ENCODE assay signal across 14 cellular contexts in the genomic region with DNA sequence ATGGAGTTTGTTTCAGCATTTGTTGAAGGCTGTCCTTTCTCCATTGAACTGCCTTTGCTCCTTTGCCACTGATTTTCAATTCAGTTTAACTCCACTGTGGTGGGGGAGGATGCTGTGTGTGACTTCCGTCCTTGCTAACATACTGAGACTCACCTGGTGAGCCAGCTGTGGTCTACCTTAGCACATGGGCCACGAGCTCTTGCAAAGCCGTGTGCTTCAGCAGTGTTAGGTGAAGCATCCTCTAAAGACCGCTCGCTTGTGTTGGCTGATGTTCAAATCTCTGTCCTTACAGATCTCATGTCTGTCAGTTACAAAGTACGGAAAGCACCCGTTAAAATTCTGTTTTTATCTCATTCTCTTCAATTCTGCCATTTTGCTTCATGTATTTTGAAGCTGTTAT. TPM values are rescaled to one million over a fixed set of nuclear protein-coding genes. Genes with fewer than 3 reads are reported as not detected.
DNase-seq lines count a peak whose midpoint lies in the region; ATAC-seq and TF ChIP-seq lines count a peak whose summit lies in the region.
"Had no signal": no experiment of that assay in that cellular context is flagged by ENCODE, and none has a peak within 500 bp of the region (broad histone marks: within the 10 kb centered on the region; RNA-seq: fewer than 3 reads in every experiment).

No MANE protein-coding gene starts in this region.

- no peaks in the 10 kb centered on the region for H3K9me3 Mint-ChIP-seq in stimulated activated naive CD8-positive, alpha-beta T cell treated with anti-CD3 and anti-CD28 coated beads, Interleukin-15, Interleukin-2, amounts not matched to agents 100 ng/mL and 50 ng/mL, for 24 hours
- no peaks in the 10 kb centered on the region for H3K9me3 Mint-ChIP-seq in nephron progenitor cell

- H3K27me3 ChIP-seq in dorsolateral prefrontal cortex (no peaks in the 10 kb centered on the region), vagina (no peaks in the 10 kb centered on the region), ascending aorta (no peaks in the 10 kb centered on the region)
- H3K27me3 ChIP-seq: MG63, transverse colon had no signal

- no peak for DNase-seq in stimulated activated naive CD8-positive, alpha-beta T cell treated with anti-CD3 and anti-CD28 coated beads, Interleukin-15, Interleukin-2, amounts not matched to agents 100 U/mL and 50 U/mL, for 24 hours
- DNase-seq in dorsolateral prefrontal cortex: no peak
- no peak for DNase-seq in nephron progenitor cell
- no peak for DNase-seq in vagina (ENCODE audit: extremely low spot score in 2 of 2)
- no peak for DNase-seq in C1 segment of cervical spinal cord (lab: John Stamatoyannopoulos, UW)
- no peak for DNase-seq in NCI-H524 (lab: John Stamatoyannopoulos, UW)
- no peak for DNase-seq in ascending aorta (ENCODE audit: low spot score in 2 of 2)
- DNase-seq: activated naive CD4-positive, alpha-beta T cell treated with anti-CD3 and anti-CD28 coated beads, Interleukin-2, amount 50 U/mL, for 16 hours; DMS79; MG63; transverse colon had no signal

- H3K4me3 ChIP-seq in dorsolateral prefrontal cortex: peak overlapping the region in 1 of 59 donors; percentile 7
- no peak overlapping the region for H3K4me3 ChIP-seq in vagina
- H3K4me3 ChIP-seq in ascending aorta: no peak overlapping the region
- H3K4me3 ChIP-seq: lung, MG63, transverse colon had no signal

- no peaks in the 10 kb centered on the region for H3K4me1 Mint-ChIP-seq in stimulated activated naive CD8-positive, alpha-beta T cell treated with anti-CD3 and anti-CD28 coated beads, Interleukin-15, Interleukin-2, amounts not matched to agents 100 ng/mL and 50 ng/mL, for 24 hours (ENCODE audit: low read depth)
- H3K4me1 Mint-ChIP-seq in nephron progenitor cell: peaks cover 66% of the 10 kb centered on the region

- intact Hi-C loops in dorsolateral prefrontal cortex (cut with DNase I): loop anchor here (5.0 kb wide), 1 partner anchor 39 kb away; a partner anchor contains a TSS
- intact Hi-C loops in vagina (cut with DNase I): no loop called here
- intact Hi-C loops in ascending aorta (cut with DNase I): no loop called here

- ATAC-seq in stimulated activated naive CD8-positive, alpha-beta T cell treated with anti-CD3 and anti-CD28 coated beads, Interleukin-15, Interleukin-2, amounts not matched to agents 100 U/mL and 50 U/mL, for 24 hours: no peak
- ATAC-seq: activated CD8-positive, alpha-beta memory T cell treated with anti-CD3 and anti-CD28 coated beads, Interleukin-2, amount 10 ng/mL, durations not matched to agents 7 days and 5 days had no signal

- H3K27ac ChIP-seq in dorsolateral prefrontal cortex: peak overlapping the region in 56 of 59 donors; percentile 39 to 98 (median 90)
- H3K27ac ChIP-seq in vagina: peak overlapping the region; percentile 93
- H3K27ac ChIP-seq in ascending aorta: peak overlapping the region in 1 of 2 donors; percentile 34

- H3K36me3 Mint-ChIP-seq in stimulated activated naive CD8-positive, alpha-beta T cell treated with anti-CD3 and anti-CD28 coated beads, Interleukin-15, Interleukin-2, amounts not matched to agents 100 ng/mL and 50 ng/mL, for 24 hours (ENCODE audit: low read depth): no peaks in the 10 kb centered on the region
- peaks cover 25% of the 10 kb centered on the region for H3K36me3 Mint-ChIP-seq in nephron progenitor cell (ENCODE audit: low read depth)

- peaks cover 59% of the 10 kb centered on the region for H3K4me1 ChIP-seq in vagina
- peaks cover 0 to 2% of the 10 kb centered on the region in 2 donors for H3K4me1 ChIP-seq in ascending aorta

- peaks cover 0 to 12% of the 10 kb centered on the region in 2 donors for H3K36me3 ChIP-seq in vagina
- H3K36me3 ChIP-seq in ascending aorta: peaks cover 19 to 45% of the 10 kb centered on the region in 2 donors
- H3K36me3 ChIP-seq: transverse colon had no signal

- H3K4me3 Mint-ChIP-seq in stimulated activated naive CD8-positive, alpha-beta T cell treated with anti-CD3 and anti-CD28 coated beads, Interleukin-15, Interleukin-2, amounts not matched to agents 100 ng/mL and 50 ng/mL, for 24 hours: no peak overlapping the region
- peak overlapping the region; percentile 51 for H3K4me3 Mint-ChIP-seq in nephron progenitor cell
- H3K4me3 Mint-ChIP-seq: activated CD8-positive, alpha-beta memory T cell treated with anti-CD3 and anti-CD28 coated beads, Interleukin-2, amount 10 ng/mL, durations not matched to agents 7 days and 5 days had no signal

- no peaks in the 10 kb centered on the region for H3K9me3 ChIP-seq in vagina
- no peaks in the 10 kb centered on the region for H3K9me3 ChIP-seq in ascending aorta
- H3K9me3 ChIP-seq: MG63, transverse colon had no signal

- H3K27ac Mint-ChIP-seq in stimulated activated naive CD8-positive, alpha-beta T cell treated with anti-CD3 and anti-CD28 coated beads, Interleukin-15, Interleukin-2, amounts not matched to agents 100 ng/mL and 50 ng/mL, for 24 hours: peak overlapping the region; percentile 19
- H3K27ac Mint-ChIP-seq in nephron progenitor cell: peak overlapping the region; percentile 79
- H3K27ac Mint-ChIP-seq: activated CD8-positive, alpha-beta memory T cell treated with anti-CD3 and anti-CD28 coated beads, Interleukin-2, amount 10 ng/mL, durations not matched to agents 7 days and 5 days had no signal

- TF ChIP-seq CTCF in dorsolateral prefrontal cortex (IDR thresholded peaks at IDR 0.05 in 54 of 56, conservative IDR thresholded peaks at IDR 0.05 in 2 of 56; ENCODE audit: low read depth in 1 of 56, partially characterized antibody in 56 of 56): no peak
- TF ChIP-seq CTCF in nephron progenitor cell (IDR thresholded peaks at IDR 0.05): no peak
- no peak for TF ChIP-seq CTCF in vagina (IDR thresholded peaks at IDR 0.05)
- TF ChIP-seq CTCF in ascending aorta (IDR thresholded peaks at IDR 0.05): no peak

- H3K27me3 Mint-ChIP-seq in stimulated activated naive CD8-positive, alpha-beta T cell treated with anti-CD3 and anti-CD28 coated beads, Interleukin-15, Interleukin-2, amounts not matched to agents 100 ng/mL and 50 ng/mL, for 24 hours: no peaks in the 10 kb centered on the region
- no peaks in the 10 kb centered on the region for H3K27me3 Mint-ChIP-seq in nephron progenitor cell (ENCODE audit: low read depth, poor library complexity)
- H3K27me3 Mint-ChIP-seq: activated CD8-positive, alpha-beta memory T cell treated with anti-CD3 and anti-CD28 coated beads, Interleukin-2, amount 10 ng/mL, durations not matched to agents 7 days and 5 days had no signal

- no peak for TF ChIP-seq POLR2A in vagina (IDR thresholded peaks at IDR 0.05)

RNA-seq across cellular contexts. Expression of a gene that starts 3.6 kb away (rescaled TPM):
- total RNA-seq in dorsolateral prefrontal cortex: 10 to 100 TPM in 116 of 120 experiments, 1 to 10 TPM in 4; 4.3 to 38.8 (median 21.8) TPM
- 5.2 TPM for total RNA-seq in vagina
- total RNA-seq in ascending aorta: 37.4 TPM

RNA-seq across cellular contexts. Expression of a gene that starts 32.4 kb away (rescaled TPM):
- 10 to 100 TPM in 104 of 120 experiments, 1 to 10 TPM in 16; 4.0 to 48.0 (median 20.5) TPM for total RNA-seq in dorsolateral prefrontal cortex
- not detected for total RNA-seq in vagina
- 0.85 TPM for total RNA-seq in ascending aorta
- total RNA-seq: activated CD8-positive, alpha-beta memory T cell treated with anti-CD3 and anti-CD28 coated beads, Interleukin-2, amount 10 ng/mL, durations not matched to agents 7 days and 5 days; transverse colon had no signal

RNA-seq across cellular contexts. Expression of a gene that starts 40.8 kb away (rescaled TPM):
- total RNA-seq in dorsolateral prefrontal cortex: 100 to 1,000 TPM in 93 of 120 experiments, 10 to 100 TPM in 27; 61.5 to 278 (median 121) TPM
- total RNA-seq in vagina: 103 TPM
- 49.4 TPM for total RNA-seq in ascending aorta

Comparison
In these comparisons a context has a peak if more than half of its experiments do, and no peak if none do; other contexts are left out.
1. intact Hi-C loops: an anchor here in dorsolateral prefrontal cortex (5.0 kb wide); none called in vagina and ascending aorta.